In the genomic region with DNA sequence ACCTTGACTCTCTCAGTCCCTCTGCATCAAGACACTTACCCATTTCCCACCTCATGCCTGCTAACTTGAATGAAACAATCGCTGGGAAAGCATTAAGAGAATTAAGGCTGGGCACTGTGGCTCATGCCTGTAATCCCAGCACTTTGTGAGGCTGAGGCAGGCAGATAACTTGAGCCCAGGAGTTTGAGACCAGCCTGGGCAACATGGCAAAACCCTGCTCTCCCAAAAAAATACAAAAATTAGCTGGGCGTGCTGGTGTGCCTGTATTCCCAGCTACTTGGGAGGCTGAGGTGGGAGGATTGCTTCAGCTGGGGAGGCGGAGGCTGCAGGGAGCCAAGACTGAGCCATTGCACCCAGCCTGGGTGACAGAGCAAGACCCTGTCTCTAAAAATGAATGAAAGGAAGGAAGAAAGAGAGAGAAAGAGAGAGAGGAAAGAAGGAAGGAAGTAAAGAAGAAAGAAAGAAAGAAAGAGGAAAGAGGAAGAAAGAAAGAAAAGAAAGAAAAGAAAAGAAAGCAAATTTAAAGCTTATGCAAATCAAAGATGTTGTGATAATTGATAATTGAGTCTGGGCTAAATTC, we compare ENCODE assay signal across 8 cellular contexts. TPM values are rescaled to one million over a fixed set of nuclear protein-coding genes. Genes with fewer than 3 reads are reported as not detected.
DNase-seq lines count a peak whose midpoint lies in the region; ATAC-seq and TF ChIP-seq lines count a peak whose summit lies in the region.

No MANE protein-coding gene starts in this region.

- peak overlapping the region; percentile 75 for H3K4me2 ChIP-seq in mesenchymal stem cell (ENCODE audit: low read length, poor library complexity, severe bottlenecking)

- no peak overlapping the region for H2AFZ ChIP-seq in mesenchymal stem cell (ENCODE audit: low read depth, low read length)

- no peak overlapping the region for H2BK120ac ChIP-seq in mesenchymal stem cell (ENCODE audit: low read depth, low read length)

- H2AK5ac ChIP-seq in mesenchymal stem cell (ENCODE audit: low read length, severe bottlenecking) = no peak overlapping the region

- H2BK5ac ChIP-seq in mesenchymal stem cell (ENCODE audit: low read depth, low read length, poor library complexity, severe bottlenecking) = peak overlapping the region; percentile 1

- peaks cover 3% of the 10 kb centered on the region for H3K79me1 ChIP-seq in mesenchymal stem cell (replicated peaks; ENCODE audit: low read length, poor library complexity, severe bottlenecking)

- no peaks in the 10 kb centered on the region for H3K27me3 ChIP-seq in left ventricle myocardium inferior (ENCODE audit: low read depth)
- H3K27me3 ChIP-seq in mesenchymal stem cell (ENCODE audit: control insufficient read depth in 1 of 2, insufficient read depth in 1 of 2, low read length in 2 of 2) = no peaks in the 10 kb centered on the region
- no peaks in the 10 kb centered on the region for H3K27me3 ChIP-seq in uterus

- peak overlapping the region in 1 of 2 experiments; percentile 9 for H3K23ac ChIP-seq in mesenchymal stem cell (ENCODE audit: low read length in 2 of 2)

- H4K91ac ChIP-seq in mesenchymal stem cell (ENCODE audit: low read length) = no peak overlapping the region

- DNase-seq in left ventricle myocardium inferior (no peak), cardiac septum (ENCODE audit: low spot score) (no peak), cardiac fibroblast (ENCODE audit: low read depth in 2 of 2) (peak in 1 of 2 donors; percentile 51), mesenchymal stem cell (no peak), uterus (no peak), KBM-7 (no peak)
- no peak for DNase-seq in activated CD4-positive, alpha-beta T cell treated with anti-CD3 and anti-CD28 coated beads for 1 hour

- H3K9ac ChIP-seq in mesenchymal stem cell (ENCODE audit: low read length) = peak overlapping the region; percentile 92

- TF ChIP-seq POLR2A in uterus (IDR thresholded peaks at IDR 0.05) = no peak

- ATAC-seq in HG03354 (IDR thresholded peaks at IDR 0.05; ENCODE audit: poor library complexity, severe bottlenecking, unreplicated experiment) = no peak

- peak overlapping the region; percentile 83 to 89 for H3K18ac ChIP-seq in mesenchymal stem cell (ENCODE audit: low read depth in 1 of 2, low read length in 2 of 2)

- in situ Hi-C loops in KBM-7 (cut with MboI; ENCODE audit: low pct_unique_long_range_greater_than_20kb, low sequenced_read_pairs) = no loop called here

- H3K4me1 ChIP-seq in left ventricle myocardium inferior = peaks cover 41% of the 10 kb centered on the region
- H3K4me1 ChIP-seq in mesenchymal stem cell (ENCODE audit: control insufficient read depth, insufficient read depth, low read depth, low read length) = peaks cover 40% of the 10 kb centered on the region
- peaks cover 0 to 23% of the 10 kb centered on the region in 2 donors for H3K4me1 ChIP-seq in uterus

- H2BK15ac ChIP-seq in mesenchymal stem cell (ENCODE audit: low read depth, poor library complexity, severe bottlenecking) = no peak overlapping the region

- H2BK12ac ChIP-seq in mesenchymal stem cell (ENCODE audit: low read length in 2 of 2) = peak overlapping the region in 1 of 2 experiments; percentile 88

- no peak overlapping the region for H3K14ac ChIP-seq in mesenchymal stem cell (ENCODE audit: low read length in 2 of 2)

- peak overlapping the region; percentile 2 for H4K8ac ChIP-seq in mesenchymal stem cell (ENCODE audit: low read length)

- H3K4ac ChIP-seq in mesenchymal stem cell (ENCODE audit: low read depth in 1 of 2, low read length in 2 of 2) = peak overlapping the region in 1 of 2 experiments; percentile 60

- H3K36me3 ChIP-seq in left ventricle myocardium inferior (no peaks in the 10 kb centered on the region), mesenchymal stem cell (ENCODE audit: control insufficient read depth in 1 of 2, insufficient read depth in 2 of 2, low read depth in 1 of 2, low read length in 2 of 2) (peaks cover 26 to 30% of the 10 kb centered on the region in 2 experiments), uterus (no peaks in the 10 kb centered on the region)

- 41% methylated on average over 3 of the region's 3 CpGs for WGBS in mesenchymal stem cell

- H3K9me3 ChIP-seq in left ventricle myocardium inferior (replicated peaks) (no peaks in the 10 kb centered on the region), mesenchymal stem cell (ENCODE audit: control insufficient read depth, low read length) (no peaks in the 10 kb centered on the region), uterus (no peaks in the 10 kb centered on the region)

- peak overlapping the region; percentile 84 for H3K27ac ChIP-seq in left ventricle myocardium inferior (replicated peaks)
- peak overlapping the region; percentile 88 for H3K27ac ChIP-seq in mesenchymal stem cell (ENCODE audit: low read length, poor library complexity, severe bottlenecking)
- peak overlapping the region; percentile 66 to 97 for H3K27ac ChIP-seq in uterus

- intact Hi-C loops in left ventricle myocardium inferior (cut with micrococcal nuclease) = no loop called here
- intact Hi-C loops in cardiac septum (cut with DNase I) = no loop called here
- intact Hi-C loops in uterus (cut with DNase I; ENCODE audit: low total_unique reads) = no loop called here

- H3K4me3 ChIP-seq in left ventricle myocardium inferior (peak overlapping the region; percentile 51), cardiac fibroblast (replicated peaks in 1 of 2; ENCODE audit: low read depth in 2 of 2, low read length in 2 of 2) (peak overlapping the region; percentile 61 to 95), mesenchymal stem cell (ENCODE audit: insufficient read depth in 1 of 2, low read depth in 1 of 2, low read length in 2 of 2) (peak overlapping the region; percentile 59 to 86), uterus (peak overlapping the region in 1 of 2 donors; percentile 18)

- TF ChIP-seq CTCF in left ventricle myocardium inferior (IDR thresholded peaks at IDR 0.05; ENCODE audit: borderline replicate concordance) (no peak), cardiac fibroblast (IDR thresholded peaks at IDR 0.05; ENCODE audit: low read depth, low read length) (no peak), uterus (IDR thresholded peaks at IDR 0.05) (no peak)

RNA-seq across cellular contexts. Expression of a gene that starts 0.6 kb away (rescaled TPM):
- total RNA-seq in left ventricle myocardium inferior (4.3 TPM), cardiac septum (27.2 TPM), uterus (10 to 100 TPM in 1 of 4 donors, 1 to 10 TPM in 2, under 1 TPM in 1; 0.51 to 10.6 (median 5.5) TPM)
- polyA plus RNA-seq in mesenchymal stem cell (2013, experiment 1 of 2) = 599 TPM
- polyA plus RNA-seq in mesenchymal stem cell (2013, experiment 2 of 2) = 599 TPM

RNA-seq across cellular contexts. Expression of a gene that starts 26.7 kb away (rescaled TPM):
- total RNA-seq in left ventricle myocardium inferior (10.7 TPM), cardiac septum (12.1 TPM), uterus (10 to 100 TPM in 3 of 4 donors, 1 to 10 TPM in 1; 9.2 to 59.6 (median 30.2) TPM)
- polyA plus RNA-seq in mesenchymal stem cell (2013, experiment 1 of 2) = 65.9 TPM
- 64.7 TPM for polyA plus RNA-seq in mesenchymal stem cell (2013, experiment 2 of 2)

RNA-seq across cellular contexts. Expression of a gene that starts 37.8 kb away (rescaled TPM):
- total RNA-seq in left ventricle myocardium inferior = not detected
- total RNA-seq in cardiac septum = 0.08 TPM
- polyA plus RNA-seq in mesenchymal stem cell (2013, experiment 1 of 2) = 0.04 TPM
- polyA plus RNA-seq in mesenchymal stem cell (2013, experiment 2 of 2) = 0.05 TPM
- under 1 TPM in 1 of 4 donors, not detected in 3; 0.14 TPM for total RNA-seq in uterus

RNA-seq across cellular contexts. Expression of a gene that starts 42.3 kb away (rescaled TPM):
- 17.0 TPM for total RNA-seq in left ventricle myocardium inferior
- total RNA-seq in cardiac septum = 16.6 TPM
- 12.5 TPM for polyA plus RNA-seq in mesenchymal stem cell (2013, experiment 1 of 2)
- 11.5 TPM for polyA plus RNA-seq in mesenchymal stem cell (2013, experiment 2 of 2)
- 10 to 100 TPM in 3 of 4 donors, 1 to 10 TPM in 1; 9.7 to 73.0 (median 26.3) TPM for total RNA-seq in uterus

RNA-seq across cellular contexts. Expression of a gene that starts 52.5 kb away (rescaled TPM):
- total RNA-seq in left ventricle myocardium inferior (not detected), cardiac septum (not detected), uterus (not detected)
- polyA plus RNA-seq in mesenchymal stem cell (2013, experiment 1 of 2) = not detected
- polyA plus RNA-seq in mesenchymal stem cell (2013, experiment 2 of 2) = not detected
